1 cellular context compared by ENCODE assay signal in the genomic region with DNA sequence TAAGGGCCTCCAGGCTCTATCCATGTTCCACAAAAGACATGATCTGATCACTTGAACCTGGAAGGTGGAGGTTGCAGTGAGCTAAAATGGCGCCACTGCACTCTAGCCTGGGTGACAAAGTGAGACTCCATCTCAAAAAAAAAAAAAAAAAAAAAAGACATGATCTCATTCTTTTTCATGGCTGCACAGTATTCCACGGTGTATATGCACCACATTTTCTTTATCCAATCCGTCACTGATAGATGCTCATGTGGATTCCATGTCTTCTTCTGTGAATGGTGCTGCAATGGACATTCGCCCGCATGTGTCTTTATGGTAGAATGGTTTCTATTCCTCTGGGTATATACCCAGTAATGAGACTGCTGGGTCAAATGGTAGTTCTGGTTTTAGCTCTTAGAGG.
TF ChIP-seq lines count a peak whose summit lies in the region.

No MANE protein-coding gene starts in this region.

TF ChIP-seq in K562, 482 proteins besides CTCF, POLR2A, EP300 and RAD21:
- TF ChIP-seq ZNF384 (IDR thresholded peaks at IDR 0.05; ENCODE audit: low read depth, low read length) (peak; percentile 45; the same call in 1 of the 2 replicates), ZNF146 (CRISPR knock-in tag; IDR thresholded peaks at IDR 0.05; ENCODE audit: unreplicated experiment) (peak; percentile 87), MEF2D (tag; conservative IDR thresholded peaks at IDR 0.05; ENCODE audit: low read depth) (no peak), SUPT5H (IDR thresholded peaks at IDR 0.05) (no peak)
